Comparison of ENCODE assay signal across 1 cellular context in the genomic region with DNA sequence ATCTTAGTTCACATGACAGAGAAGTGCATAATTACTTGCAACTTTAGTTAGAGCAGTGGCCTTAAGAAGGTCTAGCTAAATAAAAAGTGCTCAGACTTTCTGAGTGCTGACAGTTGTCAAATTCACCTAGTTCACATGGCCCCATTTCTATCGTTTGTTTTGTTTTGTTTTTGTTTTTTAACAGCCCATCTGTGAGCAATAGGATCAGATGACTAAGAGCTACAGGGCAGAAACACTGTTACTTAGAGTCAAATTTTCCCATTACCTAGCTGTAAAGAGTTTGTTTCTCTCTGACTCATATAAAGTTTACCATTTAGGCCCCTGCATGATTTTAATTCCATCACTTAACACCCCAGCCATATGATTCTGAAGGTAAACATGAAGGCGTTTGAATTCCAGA.
TF ChIP-seq lines count a peak whose summit lies in the region.

No MANE protein-coding gene starts in this region.

TF ChIP-seq in SK-N-SH treated with all-trans-retinoic acid at 6 μM for 48 hours, 23 proteins besides CTCF, POLR2A, EP300 and RAD21 (continued from another document):
- TF ChIP-seq, protein P1, sequence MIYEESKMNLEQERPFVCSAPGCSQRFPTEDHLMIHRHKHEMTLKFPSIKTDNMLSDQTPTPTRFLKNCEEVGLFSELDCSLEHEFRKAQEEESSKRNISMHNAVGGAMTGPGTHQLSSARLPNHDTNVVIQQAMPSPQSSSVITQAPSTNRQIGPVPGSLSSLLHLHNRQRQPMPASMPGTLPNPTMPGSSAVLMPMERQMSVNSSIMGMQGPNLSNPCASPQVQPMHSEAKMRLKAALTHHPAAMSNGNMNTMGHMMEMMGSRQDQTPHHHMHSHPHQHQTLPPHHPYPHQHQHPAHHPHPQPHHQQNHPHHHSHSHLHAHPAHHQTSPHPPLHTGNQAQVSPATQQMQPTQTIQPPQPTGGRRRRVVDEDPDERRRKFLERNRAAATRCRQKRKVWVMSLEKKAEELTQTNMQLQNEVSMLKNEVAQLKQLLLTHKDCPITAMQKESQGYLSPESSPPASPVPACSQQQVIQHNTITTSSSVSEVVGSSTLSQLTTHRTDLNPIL (CRISPR knock-in tag; IDR thresholded peaks at IDR 0.05; ENCODE audit: low read depth): no peak
- TF ChIP-seq ZFP30 (CRISPR knock-in tag; IDR thresholded peaks at IDR 0.05) (no peak), TOX (CRISPR knock-in tag; IDR thresholded peaks at IDR 0.05; ENCODE audit: borderline replicate concordance) (no peak), RARB (CRISPR knock-in tag; IDR thresholded peaks at IDR 0.05) (no peak), ZNF70 (CRISPR knock-in tag; IDR thresholded peaks at IDR 0.05) (no peak)
TF ChIP-seq in SK-N-SH treated with all-trans-retinoic acid at 6 μM for 48 hours: peak in this region for 0.
